Comparison of ENCODE assay signal across 8 cellular contexts in genomic region chrX:153723351-153724251, GRCh38. TPM values are rescaled to one million over a fixed set of nuclear protein-coding genes. Genes with fewer than 3 reads are reported as not detected.
DNase-seq lines count a peak whose midpoint lies in the region; FAIRE-seq and TF ChIP-seq lines count a peak whose summit lies in the region.

No MANE protein-coding gene starts in this region.

- H3K27ac ChIP-seq in HL-60 (replicated peaks), result peak overlapping the region; percentile 83
- peak overlapping the region; percentile 24 for H3K27ac ChIP-seq in SJCRH30

- no peak for FAIRE-seq in D721Med (lab: Jason Lieb, UNC)

- in situ Hi-C loops in astrocyte of the cerebellum (cut with HindIII; ENCODE audit: low sequenced_read_pairs), result no loop called here

- no peaks in the 10 kb centered on the region for H3K9me3 Mint-ChIP-seq in immature natural killer cell

- peak overlapping the region; percentile 84 to 92 (median 86) for H3K4me3 Mint-ChIP-seq in immature natural killer cell

- DNase-seq in D721Med (ENCODE audit: insufficient read length, low spot score) (no peak), GM20000 (ENCODE audit: low spot score) (peak; percentile 74), HL-60 (ENCODE audit: low read depth in 1 of 2, low spot score in 1 of 2) (peak; percentile 29 to 33), SJCRH30 (peak; percentile 38 to 50), astrocyte of the cerebellum (ENCODE audit: low read depth) (no peak), immature natural killer cell (peak; percentile 46 to 49 (median 47)), mucosa of gallbladder (ENCODE audit: low spot score) (no peak)
- peak; percentile 67 for DNase-seq in stimulated activated CD4-positive, alpha-beta T cell treated with anti-CD3 and anti-CD28 coated beads, Interleukin-4, amount 100 ng/mL, for 1 hour

- peaks cover 11% of the 10 kb centered on the region for H3K4me1 ChIP-seq in SJCRH30

- H3K27ac Mint-ChIP-seq in immature natural killer cell, result peak overlapping the region; percentile 65 to 90 (median 86)

- H3K36me3 ChIP-seq in SJCRH30, result peaks cover 2% of the 10 kb centered on the region; the same call in 1 of the 2 replicates

- no peaks in the 10 kb centered on the region for H3K9me3 ChIP-seq in SJCRH30 (replicated peaks)

- H3K4me1 Mint-ChIP-seq in immature natural killer cell, result peaks cover 31 to 42% of the 10 kb centered on the region in 2 donors

- H3K27me3 Mint-ChIP-seq in immature natural killer cell (ENCODE audit: low read depth in 3 of 3), result peaks cover 0 to 5% (median 3%) of the 10 kb centered on the region in 3 donors

- no peaks in the 10 kb centered on the region for H3K27me3 ChIP-seq in HL-60 (ENCODE audit: insufficient read depth, poor library complexity, severe bottlenecking)
- no peaks in the 10 kb centered on the region for H3K27me3 ChIP-seq in SJCRH30

- peak; percentile 28 for TF ChIP-seq CTCF in D721Med (IDR thresholded peaks at IDR 0.05; ENCODE audit: insufficient read depth, missing control alignments)
- peak; percentile 22 for TF ChIP-seq CTCF in GM20000 (IDR thresholded peaks at IDR 0.05; ENCODE audit: extremely low read depth, missing control alignments)
- TF ChIP-seq CTCF in HL-60 (IDR thresholded peaks at IDR 0.05; ENCODE audit: insufficient read depth, low read length), result no peak
- peak; percentile 50 for TF ChIP-seq CTCF in astrocyte of the cerebellum (IDR thresholded peaks at IDR 0.05; ENCODE audit: low read depth, low read length, missing control alignments)

- H3K4me3 ChIP-seq in HL-60 (replicated peaks; ENCODE audit: insufficient read depth, low read length) (peak overlapping the region; percentile 64), SJCRH30 (peak overlapping the region; percentile 67), astrocyte of the cerebellum (ENCODE audit: low read depth, low read length) (peak overlapping the region; percentile 61)

- peaks cover 0 to 3% (median 0%) of the 10 kb centered on the region in 3 donors for H3K36me3 Mint-ChIP-seq in immature natural killer cell

RNA-seq across cellular contexts. Expression of gene BCAP31, which starts 0.6 kb away (rescaled TPM):
- total RNA-seq in SJCRH30 (2014; rRNA removed; shearing (Covaris generic)), result 77.9 and 78.0 TPM in 2 replicates
- polyA plus RNA-seq in immature natural killer cell, result 100 to 1,000 TPM; 367 to 491 (median 373) TPM
- total RNA-seq in mucosa of gallbladder, result 221 TPM

RNA-seq across cellular contexts. Expression of gene ABCD1, which starts 1.1 kb away (rescaled TPM):
- 4.8 and 4.9 TPM in 2 replicates for total RNA-seq in SJCRH30 (2014; rRNA removed; shearing (Covaris generic))
- polyA plus RNA-seq in immature natural killer cell, result 1 to 10 TPM; 1.7 to 3.2 (median 2.0) TPM
- total RNA-seq in mucosa of gallbladder, result 18.6 TPM

RNA-seq across cellular contexts. Expression of gene SLC6A8, which starts 35.9 kb away (rescaled TPM):
- 9.5 TPM in 2 replicates for total RNA-seq in SJCRH30 (2014; rRNA removed; shearing (Covaris generic))
- polyA plus RNA-seq in immature natural killer cell, result under 1 TPM in 2 of 3 donors, not detected in 1; 0.07 to 0.09 TPM
- total RNA-seq in mucosa of gallbladder, result 165 TPM

RNA-seq across cellular contexts. Expression of gene PLXNB3, which starts 40.4 kb away (rescaled TPM):
- 2.0 and 3.7 TPM in 2 replicates for total RNA-seq in SJCRH30 (2014; rRNA removed; shearing (Covaris generic))
- polyA plus RNA-seq in immature natural killer cell, result not detected
- total RNA-seq in mucosa of gallbladder, result 65.3 TPM

RNA-seq across cellular contexts. Expression of gene PNCK, which starts 50.0 kb away (rescaled TPM):
- total RNA-seq in SJCRH30 (2014; rRNA removed; shearing (Covaris generic)), result not detected in 2 replicates
- not detected for polyA plus RNA-seq in immature natural killer cell
- 28.3 TPM for total RNA-seq in mucosa of gallbladder

Comparison
In these comparisons a context has a peak if more than half of its experiments do, and no peak if none do; other contexts are left out.
1. DNase-seq: peak in GM20000 (single experiment), HL-60 (2 of 2), SJCRH30 (2 of 2), immature natural killer cell (3 of 3) and stimulated activated CD4-positive, alpha-beta T cell treated with anti-CD3 and anti-CD28 coated beads, Interleukin-4, amount 100 ng/mL, for 1 hour (single experiment); none in D721Med (single experiment), astrocyte of the cerebellum (single experiment) and mucosa of gallbladder (single experiment).
2. RNA of gene SLC6A8, which starts 35.9 kb away (total RNA-seq): 165 TPM in mucosa of gallbladder (single experiment); 9.5 TPM in SJCRH30; every median in the first group is over 10 times any median in the second.
3. Peak in every context shown above with its lines, with median percentiles within 50 percentile points of each other: H3K4me3 ChIP-seq.